Comparison of ENCODE assay signal across 31 cellular contexts in the genomic region with DNA sequence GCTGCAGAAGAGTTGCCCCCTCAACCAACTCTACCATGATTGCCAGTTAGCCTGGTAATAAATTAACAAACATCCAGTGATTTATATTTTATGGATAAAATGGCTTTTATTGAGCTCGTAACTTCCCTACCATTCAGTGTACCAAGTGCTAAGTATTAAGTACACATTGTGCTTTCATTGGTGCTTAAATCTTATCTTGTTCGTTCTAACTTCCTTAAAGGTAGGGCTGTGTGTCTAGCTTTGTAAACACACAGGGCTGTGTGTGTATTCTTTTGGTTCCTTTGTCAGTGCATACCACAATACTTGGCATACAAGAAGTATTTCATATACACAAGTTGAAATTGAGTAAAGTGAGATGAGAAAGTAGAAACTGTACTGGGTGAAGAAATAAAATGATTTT.
"Had no signal": no experiment of that assay in that cellular context is flagged by ENCODE, and none has a peak within 500 bp of the region (broad histone marks: within the 10 kb centered on the region; RNA-seq: fewer than 3 reads in every experiment).

No MANE protein-coding gene starts in this region.

- H3K36me3 ChIP-seq: adrenal gland, brain microvascular endothelial cell, breast epithelium had no signal

- H3K27me3 Mint-ChIP-seq: activated B cell treated with CpG ODN at 0.5 μM for 24 hours; activated CD4-positive, alpha-beta memory T cell treated with anti-CD3 and anti-CD28 coated beads for 36 hours; activated CD4-positive, alpha-beta T cell treated with anti-CD3 and anti-CD28 coated beads, Interleukin-2, amount 10 ng/mL, durations not matched to agents 24 days and 14 days; activated CD8-positive, alpha-beta T cell treated with anti-CD3 and anti-CD28 coated beads for 36 hours; activated naive CD8-positive, alpha-beta T cell treated with anti-CD3 and anti-CD28 coated beads for 36 hours; activated T-helper 17 cell treated with anti-CD3 and anti-CD28 coated beads, Interleukin-2, amount 50 U/mL, for 72 hours had no signal

- H3K27ac ChIP-seq: adrenal gland, body of pancreas, brain microvascular endothelial cell, breast epithelium had no signal

- H3K27ac Mint-ChIP-seq: activated B cell treated with CpG ODN at 0.5 μM for 24 hours; activated CD4-positive, alpha-beta memory T cell treated with anti-CD3 and anti-CD28 coated beads for 36 hours; activated CD4-positive, alpha-beta T cell treated with anti-CD3 and anti-CD28 coated beads, Interleukin-2, amount 10 ng/mL, durations not matched to agents 24 days and 14 days; activated CD8-positive, alpha-beta T cell treated with anti-CD3 and anti-CD28 coated beads for 36 hours; activated naive CD4-positive, alpha-beta T cell treated with anti-CD3 and anti-CD28 coated beads for 36 hours; activated naive CD4-positive, alpha-beta T cell treated with anti-CD3 and anti-CD28 coated beads, Interleukin-2, amount 50 U/mL, for 72 hours; activated naive CD8-positive, alpha-beta T cell treated with anti-CD3 and anti-CD28 coated beads for 36 hours; activated T-cell treated with anti-CD3 and anti-CD28 coated beads, Interleukin-2, amount 50 U/mL, for 72 hours; activated T-helper 1 cell treated with anti-CD3 and anti-CD28 coated beads, Interleukin-12 subunit alpha, Interleukin-12 subunit beta, Interleukin-2, Interleukin-4 antibody, amounts not matched to agents 30 ng/mL and 10 ng/mL and 1 ng/mL, durations not matched to agents 14 hours and 24 hours and 36 hours; activated T-helper 17 cell treated with anti-CD3 and anti-CD28 coated beads, Interleukin-2, amount 50 U/mL, for 72 hours; T-helper 1 cell treated with Interleukin-12 subunit alpha and Interleukin-12 subunit beta and Interleukin-4 antibody, amounts not matched to agents 30 μg/mL and 1 μg/mL, for 36 hours had no signal

- H3K9me3 ChIP-seq: adrenal gland, body of pancreas, breast epithelium had no signal

- H3K4me3 ChIP-seq: adrenal gland, body of pancreas, breast epithelium had no signal

- H3K9me3 Mint-ChIP-seq: activated CD4-positive, alpha-beta memory T cell treated with anti-CD3 and anti-CD28 coated beads for 36 hours; activated CD4-positive, alpha-beta T cell treated with anti-CD3 and anti-CD28 coated beads, Interleukin-2, amount 10 ng/mL, durations not matched to agents 24 days and 14 days; activated CD8-positive, alpha-beta T cell treated with anti-CD3 and anti-CD28 coated beads for 36 hours; activated naive CD4-positive, alpha-beta T cell treated with anti-CD3 and anti-CD28 coated beads for 36 hours; activated naive CD4-positive, alpha-beta T cell treated with anti-CD3 and anti-CD28 coated beads, Interleukin-2, amount 50 U/mL, for 72 hours; activated naive CD8-positive, alpha-beta T cell treated with anti-CD3 and anti-CD28 coated beads for 36 hours; activated T-cell treated with anti-CD3 and anti-CD28 coated beads, Interleukin-2, amount 50 U/mL, for 4 hours; activated T-cell treated with anti-CD3 and anti-CD28 coated beads, Interleukin-2, amount 50 U/mL, for 72 hours; activated T-helper 1 cell treated with anti-CD3 and anti-CD28 coated beads, Interleukin-12 subunit alpha, Interleukin-12 subunit beta, Interleukin-2, Interleukin-4 antibody, amounts not matched to agents 30 ng/mL and 10 ng/mL and 1 ng/mL, durations not matched to agents 14 hours and 24 hours and 36 hours; activated T-helper 17 cell treated with anti-CD3 and anti-CD28 coated beads, Interleukin-2, amount 50 U/mL, for 72 hours; T-helper 1 cell treated with Interleukin-12 subunit alpha and Interleukin-12 subunit beta and Interleukin-4 antibody, amounts not matched to agents 30 μg/mL and 1 μg/mL, for 36 hours had no signal

- H3K36me3 Mint-ChIP-seq: activated CD4-positive, alpha-beta memory T cell treated with anti-CD3 and anti-CD28 coated beads for 36 hours; activated naive CD4-positive, alpha-beta T cell treated with anti-CD3 and anti-CD28 coated beads, Interleukin-2, amount 50 U/mL, for 72 hours; activated naive CD8-positive, alpha-beta T cell treated with anti-CD3 and anti-CD28 coated beads for 36 hours had no signal

- H3K27me3 ChIP-seq: adrenal gland, body of pancreas, brain microvascular endothelial cell, breast epithelium had no signal

- H3K4me3 Mint-ChIP-seq: activated B cell treated with CpG ODN at 0.5 μM for 24 hours; activated CD4-positive, alpha-beta memory T cell treated with anti-CD3 and anti-CD28 coated beads for 36 hours; activated CD4-positive, alpha-beta T cell treated with anti-CD3 and anti-CD28 coated beads, Interleukin-2, amount 10 ng/mL, durations not matched to agents 24 days and 14 days; activated CD8-positive, alpha-beta T cell treated with anti-CD3 and anti-CD28 coated beads for 36 hours; activated naive CD4-positive, alpha-beta T cell treated with anti-CD3 and anti-CD28 coated beads for 36 hours; activated naive CD8-positive, alpha-beta T cell treated with anti-CD3 and anti-CD28 coated beads for 36 hours; activated T-cell treated with anti-CD3 and anti-CD28 coated beads, Interleukin-2, amount 50 U/mL, for 4 hours; activated T-cell treated with anti-CD3 and anti-CD28 coated beads, Interleukin-2, amount 50 U/mL, for 72 hours; activated T-helper 1 cell treated with anti-CD3 and anti-CD28 coated beads, Interleukin-12 subunit alpha, Interleukin-12 subunit beta, Interleukin-2, Interleukin-4 antibody, amounts not matched to agents 30 ng/mL and 10 ng/mL and 1 ng/mL, durations not matched to agents 14 hours and 24 hours and 36 hours; activated T-helper 17 cell treated with anti-CD3 and anti-CD28 coated beads, Interleukin-2, amount 50 U/mL, for 72 hours; T-helper 1 cell treated with Interleukin-12 subunit alpha and Interleukin-12 subunit beta and Interleukin-4 antibody, amounts not matched to agents 30 μg/mL and 1 μg/mL, for 36 hours had no signal

- DNase-seq: activated B cell treated with CpG ODN at 0.5 μM for 24 hours; activated CD4-positive, alpha-beta memory T cell treated with anti-CD3 and anti-CD28 coated beads for 36 hours; activated CD4-positive, alpha-beta T cell treated with anti-CD3 and anti-CD28 coated beads for 4 hours; activated CD4-positive, alpha-beta T cell treated with anti-CD3 and anti-CD28 coated beads, Interleukin-2, amount 10 ng/mL, durations not matched to agents 24 days and 14 days; activated CD4-positive, alpha-beta T cell treated with anti-CD3 and anti-CD28 coated beads, Interleukin-2, amount 50 U/mL, for 1 hour; activated CD4-positive, alpha-beta T cell treated with anti-CD3 and anti-CD28 coated beads, Interleukin-2, amount 50 U/mL, for 4 hours; activated CD4-positive, CD25-positive, alpha-beta regulatory T cell treated with anti-CD3 and anti-CD28 coated beads, Interleukin-2, amount 50 U/mL, for 72 hours; activated CD8-positive, alpha-beta memory T cell treated with anti-CD3 and anti-CD28 coated beads, Interleukin-2, amount 50 U/mL, for 4 hours; activated CD8-positive, alpha-beta T cell treated with anti-CD3 and anti-CD28 coated beads for 36 hours; activated effector memory CD4-positive, alpha-beta T cell treated with anti-CD3 and anti-CD28 coated beads, Interleukin-2, amount 50 U/mL, for 16 hours; activated gamma-delta T cell treated with Interleukin-2 at 50 U/mL for 16 hours; activated naive CD4-positive, alpha-beta T cell; activated naive CD4-positive, alpha-beta T cell treated with anti-CD3 and anti-CD28 coated beads for 36 hours; activated naive CD4-positive, alpha-beta T cell treated with anti-CD3 and anti-CD28 coated beads, Interleukin-2, amount 50 U/mL, for 16 hours; activated naive CD8-positive, alpha-beta T cell treated with anti-CD3 and anti-CD28 coated beads for 36 hours; activated T-cell treated with anti-CD3 and anti-CD28 coated beads for 4 hours; activated T-cell treated with anti-CD3 and anti-CD28 coated beads, Interleukin-2, amount 50 U/mL, for 1 hour; activated T-cell treated with anti-CD3 and anti-CD28 coated beads, Interleukin-2, amount 50 U/mL, for 4 hours; activated T-cell treated with anti-CD3 and anti-CD28 coated beads, Interleukin-2, amount 50 U/mL, for 72 hours; adrenal gland; amniotic stem cell; body of pancreas; brain microvascular endothelial cell; central memory CD4-positive, alpha-beta T cell; T-helper 1 cell; T-helper 2 cell had no signal

- H3K4me1 Mint-ChIP-seq: activated B cell treated with CpG ODN at 0.5 μM for 24 hours; activated CD4-positive, alpha-beta T cell treated with anti-CD3 and anti-CD28 coated beads, Interleukin-2, amount 10 ng/mL, durations not matched to agents 24 days and 14 days; activated naive CD8-positive, alpha-beta T cell treated with anti-CD3 and anti-CD28 coated beads for 36 hours; activated T-helper 17 cell treated with anti-CD3 and anti-CD28 coated beads, Interleukin-2, amount 50 U/mL, for 72 hours had no signal

- ATAC-seq: activated CD8-positive, alpha-beta T cell treated with anti-CD3 and anti-CD28 coated beads for 36 hours; activated naive CD4-positive, alpha-beta T cell treated with anti-CD3 and anti-CD28 coated beads, Interleukin-2, amount 50 U/mL, for 72 hours; activated T-cell treated with anti-CD3 and anti-CD28 coated beads, Interleukin-2, amount 50 U/mL, for 4 hours; activated T-cell treated with anti-CD3 and anti-CD28 coated beads, Interleukin-2, amount 50 U/mL, for 72 hours; activated T-helper 17 cell treated with anti-CD3 and anti-CD28 coated beads, Interleukin-2, amount 50 U/mL, for 72 hours; body of pancreas had no signal

- H3K4me1 ChIP-seq: adrenal gland, body of pancreas, breast epithelium had no signal
